In the genomic region with DNA sequence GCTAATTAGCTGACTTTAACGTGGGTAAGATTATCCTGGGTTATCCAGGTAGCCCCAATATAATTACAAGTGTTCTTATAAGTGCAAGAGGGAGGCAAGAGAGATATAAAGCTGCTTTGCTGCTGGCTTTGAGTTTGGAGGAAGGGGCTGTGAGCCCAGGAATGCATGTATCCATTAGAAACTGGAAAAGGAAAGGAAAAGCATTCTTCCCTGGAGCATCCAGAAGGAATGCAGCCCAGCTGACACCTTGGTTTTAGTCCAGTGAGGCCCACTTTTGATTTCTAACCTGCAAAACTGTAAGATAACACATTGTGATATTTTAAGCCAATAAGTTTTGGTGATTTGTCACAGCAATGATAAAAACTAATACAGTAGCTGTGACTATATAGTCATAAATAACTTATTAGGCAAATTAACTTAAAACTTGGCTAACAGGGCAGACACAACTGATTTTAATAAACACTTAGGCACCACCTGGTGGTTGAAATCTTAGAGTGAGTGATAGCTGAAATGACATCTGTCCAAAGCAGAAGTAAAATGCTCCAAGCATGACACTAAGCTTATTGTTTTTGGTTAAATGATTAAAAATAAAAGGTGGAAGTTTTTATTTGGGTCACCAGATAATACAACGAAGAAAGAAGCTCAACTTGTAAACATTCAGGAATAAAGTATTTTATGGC, we compare ENCODE assay signal across 8 cellular contexts. TPM values are rescaled to one million over a fixed set of nuclear protein-coding genes. Genes with fewer than 3 reads are reported as not detected.
DNase-seq lines count a peak whose midpoint lies in the region; ATAC-seq and TF ChIP-seq lines count a peak whose summit lies in the region.

No MANE protein-coding gene starts in this region.

- H3K27me3 ChIP-seq in SU-DHL-6 (ENCODE audit: low read length): no peaks in the 10 kb centered on the region
- H3K27me3 ChIP-seq in right lobe of liver: no peaks in the 10 kb centered on the region

- ATAC-seq in GM18867 (IDR thresholded peaks at IDR 0.05; ENCODE audit: unreplicated experiment) (peak; percentile 80), HG03439 (IDR thresholded peaks at IDR 0.05; ENCODE audit: unreplicated experiment) (peak; percentile 62), right lobe of liver (peak; percentile 43 to 67 (median 48))
- no peak for ATAC-seq in activated T-cell treated with anti-CD3 and anti-CD28 coated beads, Interleukin-2, amount 50 U/mL, for 4 hours
- no peak for ATAC-seq in natural killer cell treated with Interleukin-12 subunit alpha and Interleukin-12 subunit beta and Interleukin-15 and Interleukin-18, amount 100 ng/mL, for 72 hours

- H3K27ac ChIP-seq in SU-DHL-6 (ENCODE audit: low read depth, low read length) (no peak overlapping the region), right lobe of liver (no peak overlapping the region)

- 14% methylated on average over 2 of the region's 2 CpGs for WGBS in right lobe of liver (ENCODE audit: insufficient coverage, low coverage, low lambda C conversion rate, missing lambda C conversion rate)

- peak; percentile 25 for DNase-seq in CD1c-positive myeloid dendritic cell (ENCODE audit: extremely low spot score)
- DNase-seq in right lobe of liver: no peak
- DNase-seq in globus pallidus (ENCODE audit: low spot score): no peak
- no peak for DNase-seq in activated T-cell treated with anti-CD3 and anti-CD28 coated beads, Interleukin-2, amount 50 U/mL, for 4 hours
- no peak for DNase-seq in natural killer cell treated with Interleukin-12 subunit alpha and Interleukin-12 subunit beta and Interleukin-15 and Interleukin-18, amount 100 ng/mL, for 72 hours (ENCODE audit: low spot score)

- no peak overlapping the region for H3K4me3 Mint-ChIP-seq in activated T-cell treated with anti-CD3 and anti-CD28 coated beads, Interleukin-2, amount 50 U/mL, for 4 hours
- H3K4me3 Mint-ChIP-seq in natural killer cell treated with Interleukin-12 subunit alpha and Interleukin-12 subunit beta and Interleukin-15 and Interleukin-18, amount 100 ng/mL, for 72 hours: no peak overlapping the region

- no peaks in the 10 kb centered on the region for H3K36me3 ChIP-seq in SU-DHL-6 (ENCODE audit: low read length)
- H3K36me3 ChIP-seq in right lobe of liver: no peaks in the 10 kb centered on the region

- H3K36me3 Mint-ChIP-seq in activated T-cell treated with anti-CD3 and anti-CD28 coated beads, Interleukin-2, amount 50 U/mL, for 4 hours (ENCODE audit: insufficient read depth): no peaks in the 10 kb centered on the region
- no peaks in the 10 kb centered on the region for H3K36me3 Mint-ChIP-seq in natural killer cell treated with Interleukin-12 subunit alpha and Interleukin-12 subunit beta and Interleukin-15 and Interleukin-18, amount 100 ng/mL, for 72 hours

- peaks cover 6% of the 10 kb centered on the region for H3K4me1 Mint-ChIP-seq in activated T-cell treated with anti-CD3 and anti-CD28 coated beads, Interleukin-2, amount 50 U/mL, for 4 hours (ENCODE audit: low read depth)
- H3K4me1 Mint-ChIP-seq in natural killer cell treated with Interleukin-12 subunit alpha and Interleukin-12 subunit beta and Interleukin-15 and Interleukin-18, amount 100 ng/mL, for 72 hours (ENCODE audit: low read depth in 2 of 2): no peaks in the 10 kb centered on the region

- no peak for TF ChIP-seq POLR2A in right lobe of liver (IDR thresholded peaks at IDR 0.05)

- no peaks in the 10 kb centered on the region for H4K20me1 ChIP-seq in SU-DHL-6 (ENCODE audit: low read depth, low read length)

- TF ChIP-seq CTCF in SU-DHL-6 (IDR thresholded peaks at IDR 0.05; ENCODE audit: insufficient read depth, low read length, poor library complexity, severe bottlenecking) (peak; percentile 70), right lobe of liver (IDR thresholded peaks at IDR 0.05) (peak; percentile 35 to 46 (median 40))

- no peak overlapping the region for H3K9ac ChIP-seq in SU-DHL-6 (ENCODE audit: low read length)

- no peaks in the 10 kb centered on the region for H3K79me2 ChIP-seq in SU-DHL-6 (ENCODE audit: insufficient read depth, low read length)

- no peaks in the 10 kb centered on the region for H3K9me2 ChIP-seq in SU-DHL-6 (replicated peaks; ENCODE audit: insufficient read depth, low read length)

- no peaks in the 10 kb centered on the region for H3K9me3 Mint-ChIP-seq in activated T-cell treated with anti-CD3 and anti-CD28 coated beads, Interleukin-2, amount 50 U/mL, for 4 hours
- H3K9me3 Mint-ChIP-seq in natural killer cell treated with Interleukin-12 subunit alpha and Interleukin-12 subunit beta and Interleukin-15 and Interleukin-18, amount 100 ng/mL, for 72 hours: no peaks in the 10 kb centered on the region

- H3K4me2 ChIP-seq in SU-DHL-6 (ENCODE audit: low read depth, low read length, poor library complexity, severe bottlenecking): no peak overlapping the region

- no peak overlapping the region for H3K4me3 ChIP-seq in SU-DHL-6 (ENCODE audit: insufficient read depth, low read length, poor library complexity, severe bottlenecking)
- no peak overlapping the region for H3K4me3 ChIP-seq in right lobe of liver

- intact Hi-C loops in right lobe of liver (cut with DNase I): no loop called here

- H3F3A ChIP-seq in SU-DHL-6 (ENCODE audit: insufficient read depth): no peaks in the 10 kb centered on the region

- H3K27ac Mint-ChIP-seq in natural killer cell treated with Interleukin-12 subunit alpha and Interleukin-12 subunit beta and Interleukin-15 and Interleukin-18, amount 100 ng/mL, for 72 hours: no peak overlapping the region

- no peaks in the 10 kb centered on the region for H3K4me1 ChIP-seq in right lobe of liver

- H3K27me3 Mint-ChIP-seq in activated T-cell treated with anti-CD3 and anti-CD28 coated beads, Interleukin-2, amount 50 U/mL, for 4 hours (ENCODE audit: low read depth): peaks cover 4% of the 10 kb centered on the region
- H3K27me3 Mint-ChIP-seq in natural killer cell treated with Interleukin-12 subunit alpha and Interleukin-12 subunit beta and Interleukin-15 and Interleukin-18, amount 100 ng/mL, for 72 hours: peaks cover 8 to 24% of the 10 kb centered on the region in 2 donors

- no peaks in the 10 kb centered on the region for H3K9me3 ChIP-seq in SU-DHL-6 (ENCODE audit: insufficient read depth, low read length)
- no peaks in the 10 kb centered on the region for H3K9me3 ChIP-seq in right lobe of liver

- H2AFZ ChIP-seq in SU-DHL-6 (ENCODE audit: low read depth, low read length, severe bottlenecking): no peak overlapping the region

RNA-seq across cellular contexts. Expression of a gene that starts 35.6 kb away (rescaled TPM):
- not detected for total RNA-seq in right lobe of liver
- total RNA-seq in activated T-cell treated with anti-CD3 and anti-CD28 coated beads, Interleukin-2, amount 50 U/mL, for 4 hours: not detected
- not detected for total RNA-seq in natural killer cell treated with Interleukin-12 subunit alpha and Interleukin-12 subunit beta and Interleukin-15 and Interleukin-18, amount 100 ng/mL, for 72 hours

RNA-seq across cellular contexts. Expression of a gene that starts 47.8 kb away (rescaled TPM):
- not detected for total RNA-seq in right lobe of liver
- not detected for total RNA-seq in activated T-cell treated with anti-CD3 and anti-CD28 coated beads, Interleukin-2, amount 50 U/mL, for 4 hours
- total RNA-seq in natural killer cell treated with Interleukin-12 subunit alpha and Interleukin-12 subunit beta and Interleukin-15 and Interleukin-18, amount 100 ng/mL, for 72 hours: not detected

Comparison
In these comparisons a context has a peak if more than half of its experiments do, and no peak if none do; other contexts are left out.
1. ATAC-seq: peak in GM18867 (single experiment), HG03439 (single experiment) and right lobe of liver (4 of 4); none in activated T-cell treated with anti-CD3 and anti-CD28 coated beads, Interleukin-2, amount 50 U/mL, for 4 hours (0 of 2) and natural killer cell treated with Interleukin-12 subunit alpha and Interleukin-12 subunit beta and Interleukin-15 and Interleukin-18, amount 100 ng/mL, for 72 hours (0 of 2).